Comparison of ENCODE assay signal across 9 cellular contexts in the genomic region with DNA sequence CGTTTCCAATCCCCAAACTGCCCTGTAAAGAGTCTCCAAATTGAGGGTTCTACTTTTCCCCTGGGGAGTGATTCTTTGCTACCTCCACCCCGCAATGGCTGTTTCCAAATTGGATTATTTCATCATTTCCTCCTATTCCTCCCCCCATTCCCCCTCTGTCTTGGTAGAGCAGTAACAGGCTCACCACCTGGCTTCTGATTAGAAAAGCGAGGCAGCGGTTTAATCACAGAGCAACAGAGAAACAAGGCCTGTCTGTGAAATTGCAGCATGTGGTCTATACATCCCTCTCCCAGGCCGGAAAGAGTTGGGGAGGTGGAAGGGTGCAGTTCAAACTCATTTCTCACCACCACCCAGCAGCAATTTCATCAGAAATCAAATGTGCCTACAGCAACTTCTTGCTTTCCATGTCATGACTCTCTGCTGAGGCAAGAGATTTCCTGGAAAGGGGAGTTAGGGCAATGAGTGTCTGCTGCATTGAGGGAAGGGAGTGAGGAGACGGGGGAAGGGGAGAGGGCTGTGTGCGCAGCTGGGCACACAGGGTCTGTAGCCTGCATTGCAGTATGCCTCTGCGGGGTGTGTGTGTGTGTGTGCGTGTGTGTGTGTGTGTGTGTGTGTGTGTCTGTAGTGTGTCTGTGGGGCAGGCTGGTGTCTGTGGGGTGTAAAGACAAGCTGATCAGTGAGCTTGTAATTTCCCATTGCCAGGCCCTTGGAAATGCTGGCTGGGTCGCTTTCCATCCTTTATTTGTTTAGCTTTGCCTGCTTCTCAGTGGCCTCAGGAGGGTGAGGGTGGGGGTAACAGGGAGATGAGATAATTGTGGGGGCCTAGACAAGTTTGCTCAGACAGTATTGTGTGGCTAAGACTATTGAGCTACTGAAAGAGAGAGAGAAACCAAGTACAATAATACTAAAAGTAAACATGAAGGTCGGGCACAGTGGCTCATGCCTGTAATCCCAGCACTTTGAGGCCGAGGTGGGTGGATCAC. TPM values are rescaled to one million over a fixed set of nuclear protein-coding genes. Genes with fewer than 3 reads are reported as not detected.
DNase-seq lines count a peak whose midpoint lies in the region; ATAC-seq and TF ChIP-seq lines count a peak whose summit lies in the region.
"Had no signal": no experiment of that assay in that cellular context is flagged by ENCODE, and none has a peak within 500 bp of the region (broad histone marks: within the 10 kb centered on the region; RNA-seq: fewer than 3 reads in every experiment).

No MANE protein-coding gene starts in this region.

- H3K9ac ChIP-seq in SK-N-SH (no peak overlapping the region), PC-3 (ENCODE audit: low read length) (no peak overlapping the region)

- TF ChIP-seq RAD21 in SK-N-SH (IDR thresholded peaks at IDR 0.05; ENCODE audit: low read length) = peak; percentile 22; the same call in 1 of the 2 replicates

- DNase-seq in CD1c-positive myeloid dendritic cell (ENCODE audit: extremely low spot score) (peak; percentile 18), NCI-H1092 (lab: John Stamatoyannopoulos, UW) (peak; percentile 58), SK-N-SH (peak; percentile 74), hepatocyte (ENCODE audit: low spot score) (peak; percentile 47), brain microvascular endothelial cell (no peak), C1 segment of cervical spinal cord (lab: John Stamatoyannopoulos, UW) (no peak), PC-3 (no peak)
- DNase-seq: activated T-cell treated with anti-CD3 and anti-CD28 coated beads, Interleukin-2, amount 50 U/mL, for 1 hour had no signal

- H3F3A ChIP-seq in SK-N-SH (replicated peaks; ENCODE audit: insufficient read depth) = no peaks in the 10 kb centered on the region
- H3F3A ChIP-seq in PC-3 (ENCODE audit: low read length, unreplicated experiment) = no peaks in the 10 kb centered on the region

- H3K4me3 ChIP-seq in SK-N-SH (ENCODE audit: low read depth in 2 of 2, low read length in 1 of 2) = no peak overlapping the region
- no peak overlapping the region for H3K4me3 ChIP-seq in hepatocyte
- H3K4me3 ChIP-seq in brain microvascular endothelial cell (ENCODE audit: low read depth, low read length) = no peak overlapping the region
- no peak overlapping the region for H3K4me3 ChIP-seq in PC-3 (ENCODE audit: low read length)

- ATAC-seq in PC-3 = no peak
- no peak for ATAC-seq in activated CD4-positive, CD25-positive, alpha-beta regulatory T cell treated with anti-CD3 and anti-CD28 coated beads, Interleukin-2, amount 50 U/mL, for 24 hours

- WGBS in SK-N-SH (ENCODE audit: low lambda C conversion rate) = 68% methylated on average over 12 of the region's 12 CpGs
- 49% methylated on average over 12 of the region's 12 CpGs for WGBS in hepatocyte (ENCODE audit: low lambda C conversion rate, missing lambda C conversion rate)

- TF ChIP-seq EP300 in SK-N-SH (IDR thresholded peaks at IDR 0.05; ENCODE audit: borderline replicate concordance in 1 of 2, low read depth in 1 of 2, low read length in 1 of 2) = peak in 1 of 2 experiments; percentile 76; a peak in 2 of 4 replicates

- CTCF ChIA-PET in SK-N-SH (lab: Yijun Ruan, JAX) = interaction anchor here (0.6 to 8.3 kb wide), 10 partner anchors 12 to 113 kb away, joined by 3 to 62 read pairs (median 4); no protein-coding TSS in a partner anchor
- CTCF ChIA-PET in PC-3 (lab: Charles Lee) = no interaction called here

- H3K27me3 ChIP-seq in SK-N-SH (ENCODE audit: insufficient read depth) = no peaks in the 10 kb centered on the region
- H3K27me3 ChIP-seq in hepatocyte = no peaks in the 10 kb centered on the region
- H3K27me3 ChIP-seq in brain microvascular endothelial cell (replicated peaks) = no peaks in the 10 kb centered on the region
- H3K27me3 ChIP-seq in PC-3 (ENCODE audit: low read length) = no peaks in the 10 kb centered on the region

- in situ Hi-C loops in brain microvascular endothelial cell (cut with HindIII; ENCODE audit: low pct_ligation_motif_present, low sequenced_read_pairs) = no loop called here

- H3K4me1 ChIP-seq in SK-N-SH (ENCODE audit: control insufficient read depth in 1 of 2, insufficient read depth in 2 of 2, low read depth in 1 of 2, low read length in 1 of 2) = peaks cover 19 to 38% of the 10 kb centered on the region in 2 experiments; a peak in 3 of 4 replicates
- peaks cover 24% of the 10 kb centered on the region for H3K4me1 ChIP-seq in hepatocyte (ENCODE audit: insufficient read depth)
- H3K4me1 ChIP-seq in PC-3 (ENCODE audit: insufficient read depth, low read length) = peaks cover 8% of the 10 kb centered on the region

- BruUV-seq in PC-3 (replicated peaks; lab: Mats Ljungman, UMichigan) = no TSS peak

- H3K79me2 ChIP-seq in SK-N-SH (ENCODE audit: insufficient read depth) = no peaks in the 10 kb centered on the region
- H3K79me2 ChIP-seq in hepatocyte = no peaks in the 10 kb centered on the region
- no peaks in the 10 kb centered on the region for H3K79me2 ChIP-seq in PC-3 (ENCODE audit: low read length)

- no peak overlapping the region for H3K4me2 ChIP-seq in SK-N-SH
- H3K4me2 ChIP-seq in hepatocyte = no peak overlapping the region
- no peak overlapping the region for H3K4me2 ChIP-seq in PC-3 (ENCODE audit: low read length)

- intact Hi-C loops in PC-3 (cut with micrococcal nuclease) = no loop called here

- H3K9me2 ChIP-seq in SK-N-SH = no peaks in the 10 kb centered on the region
- H3K9me2 ChIP-seq in hepatocyte (replicated peaks; ENCODE audit: insufficient read depth) = no peaks in the 10 kb centered on the region
- H3K9me2 ChIP-seq in PC-3 (replicated peaks; ENCODE audit: low read length) = no peaks in the 10 kb centered on the region

- TF ChIP-seq CTCF in SK-N-SH (IDR thresholded peaks at IDR 0.05) = no peak
- no peak for TF ChIP-seq CTCF in hepatocyte (IDR thresholded peaks at IDR 0.05; ENCODE audit: poor library complexity)
- no peak for TF ChIP-seq CTCF in brain microvascular endothelial cell (IDR thresholded peaks at IDR 0.05; ENCODE audit: low read depth, low read length, missing control alignments)
- no peak for TF ChIP-seq CTCF in PC-3 (conservative IDR thresholded peaks at IDR 0.05; ENCODE audit: low read depth, low read length)

- H3K36me3 ChIP-seq in SK-N-SH (replicated peaks in 1 of 2; ENCODE audit: control insufficient read depth in 1 of 2, insufficient read depth in 2 of 2, low read length in 1 of 2) (no peaks in the 10 kb centered on the region), hepatocyte (replicated peaks; ENCODE audit: insufficient read depth, low read depth) (no peaks in the 10 kb centered on the region), brain microvascular endothelial cell (replicated peaks) (no peaks in the 10 kb centered on the region), PC-3 (ENCODE audit: low read depth, low read length) (no peaks in the 10 kb centered on the region)

- H2AFZ ChIP-seq in SK-N-SH (ENCODE audit: low read depth) (peak overlapping the region; percentile 86), hepatocyte (no peak overlapping the region), PC-3 (ENCODE audit: low read length) (no peak overlapping the region)

- H3K27ac ChIP-seq in SK-N-SH (ENCODE audit: low read depth in 2 of 2, low read length in 1 of 2) (peak overlapping the region in 1 of 2 experiments; percentile 90; a peak in 2 of 4 replicates), hepatocyte (peak overlapping the region; percentile 17), brain microvascular endothelial cell (no peak overlapping the region), PC-3 (ENCODE audit: low read length) (no peak overlapping the region)

- no peaks in the 10 kb centered on the region for H3K9me3 ChIP-seq in SK-N-SH
- H3K9me3 ChIP-seq in hepatocyte (ENCODE audit: low read depth) = no peaks in the 10 kb centered on the region
- no peaks in the 10 kb centered on the region for H3K9me3 ChIP-seq in PC-3 (ENCODE audit: low read length)

- H4K20me1 ChIP-seq in SK-N-SH (ENCODE audit: insufficient read depth) (no peaks in the 10 kb centered on the region), hepatocyte (ENCODE audit: insufficient read depth, poor library complexity, severe bottlenecking) (no peaks in the 10 kb centered on the region), PC-3 (ENCODE audit: low read length) (no peaks in the 10 kb centered on the region)

- POLR2A ChIA-PET in SK-N-SH (lab: Yijun Ruan, JAX) (interaction anchor here (0.6 to 2.0 kb wide), 9 partner anchors 10 to 1104 kb away, joined by 3 to 6 read pairs (median 3); a partner anchor contains a TSS), PC-3 (lab: Charles Lee; ENCODE audit: unreplicated experiment) (no interaction called here)

TF ChIP-seq in SK-N-SH, 30 proteins besides CTCF, POLR2A, EP300 and RAD21 (continues in another document):
- TF ChIP-seq TEAD4 (IDR thresholded peaks at IDR 0.05; ENCODE audit: borderline replicate concordance, insufficient read depth) (no peak), RCOR1 (IDR thresholded peaks at IDR 0.05; ENCODE audit: low read length) (peak; percentile 52; the same call in 1 of the 2 replicates), TCF12 (IDR thresholded peaks at IDR 0.05) (peak; percentile 25; the same call in 1 of the 2 replicates), RXRA (IDR thresholded peaks at IDR 0.05; ENCODE audit: borderline replicate concordance, low read depth) (no peak), JUND (IDR thresholded peaks at IDR 0.05) (no peak), MXI1 (IDR thresholded peaks at IDR 0.05; ENCODE audit: low read depth, low read length) (peak; percentile 70; the same call in 1 of the 2 replicates), NFIC (IDR thresholded peaks at IDR 0.05; ENCODE audit: borderline replicate concordance) (no peak)
- TF ChIP-seq, protein P1, sequence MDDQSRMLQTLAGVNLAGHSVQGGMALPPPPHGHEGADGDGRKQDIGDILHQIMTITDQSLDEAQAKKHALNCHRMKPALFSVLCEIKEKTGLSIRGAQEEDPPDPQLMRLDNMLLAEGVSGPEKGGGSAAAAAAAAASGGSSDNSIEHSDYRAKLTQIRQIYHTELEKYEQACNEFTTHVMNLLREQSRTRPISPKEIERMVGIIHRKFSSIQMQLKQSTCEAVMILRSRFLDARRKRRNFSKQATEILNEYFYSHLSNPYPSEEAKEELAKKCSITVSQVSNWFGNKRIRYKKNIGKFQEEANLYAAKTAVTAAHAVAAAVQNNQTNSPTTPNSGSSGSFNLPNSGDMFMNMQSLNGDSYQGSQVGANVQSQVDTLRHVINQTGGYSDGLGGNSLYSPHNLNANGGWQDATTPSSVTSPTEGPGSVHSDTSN (IDR thresholded peaks at IDR 0.05) = no peak
- TF ChIP-seq, protein P2, sequence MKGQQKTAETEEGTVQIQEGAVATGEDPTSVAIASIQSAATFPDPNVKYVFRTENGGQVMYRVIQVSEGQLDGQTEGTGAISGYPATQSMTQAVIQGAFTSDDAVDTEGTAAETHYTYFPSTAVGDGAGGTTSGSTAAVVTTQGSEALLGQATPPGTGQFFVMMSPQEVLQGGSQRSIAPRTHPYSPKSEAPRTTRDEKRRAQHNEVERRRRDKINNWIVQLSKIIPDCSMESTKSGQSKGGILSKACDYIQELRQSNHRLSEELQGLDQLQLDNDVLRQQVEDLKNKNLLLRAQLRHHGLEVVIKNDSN (IDR thresholded peaks at IDR 0.05; ENCODE audit: borderline replicate concordance, low read depth) = no peak

RNA-seq across cellular contexts. Expression of a gene that starts 13.5 kb away (rescaled TPM):
- polyA plus RNA-seq in SK-N-SH (2012; rRNA removed) (668 and 695 TPM in 2 replicates), hepatocyte (338 and 351 TPM in 2 replicates)
- 286 and 490 TPM in 2 replicates for polyA plus RNA-seq in SK-N-SH (2012; cell fraction: cytosol; rRNA removed)
- 566 and 589 TPM in 2 replicates for polyA plus RNA-seq in SK-N-SH (2012; cell fraction: nucleus; rRNA removed)
- total RNA-seq in hepatocyte (163 and 231 TPM in 2 replicates), PC-3 (2014; rRNA removed) (174 and 183 TPM in 2 replicates)

Comparison
In these comparisons a context has a peak if more than half of its experiments do, and no peak if none do; other contexts are left out.
1. DNase-seq: peak in CD1c-positive myeloid dendritic cell (single experiment), NCI-H1092 (single experiment), SK-N-SH (single experiment) and hepatocyte (single experiment); none in brain microvascular endothelial cell (single experiment), C1 segment of cervical spinal cord (0 of 14) and PC-3 (single experiment).